Comparison of ENCODE assay signal across 27 cellular contexts in genomic region chr20:3229158-3229557, GRCh38.
"Had no signal": no experiment of that assay in that cellular context is flagged by ENCODE, and none has a peak within 500 bp of the region (broad histone marks: within the 10 kb centered on the region; RNA-seq: fewer than 3 reads in every experiment).

No MANE protein-coding gene starts in this region.

- H3K9ac ChIP-seq: neural progenitor cell had no signal

- DNase-seq: hippocampal formation; kidney; left colon; left lung; lower lobe of right lung; mammary epithelial cell; mesendoderm; naive B cell; natural killer cell; nephron progenitor cell; posterior cingulate gyrus; retina; stimulated activated CD4-positive, alpha-beta T cell treated with anti-CD3 and anti-CD28 coated beads, Interleukin-12 subunit alpha, Interleukin-12 subunit beta, amount 100 ng/mL, for 4 hours; stimulated activated CD4-positive, alpha-beta T cell treated with anti-CD3 and anti-CD28 coated beads, Interleukin-15, amount 100 ng/mL, for 24 hours; stimulated activated CD4-positive, alpha-beta T cell treated with anti-CD3 and anti-CD28 coated beads, Interleukin-2, amount 100 ng/mL, for 24 hours; stimulated activated CD4-positive, alpha-beta T cell treated with anti-CD3 and anti-CD28 coated beads, Interleukin-4, amount 100 ng/mL, for 1 hour; stimulated activated naive B cell treated with anti-CD40 and anti-IgM and Interleukin-4, amounts not matched to agents 10 μg/mL and 1 μg/mL and 100 μg/mL, for 72 hours; tibial artery; trophoblast cell; upper lobe of right lung had no signal

- H2AFZ ChIP-seq: neural progenitor cell had no signal

- H3K9me3 ChIP-seq: left lung, lower lobe of right lung, pancreas, prostate gland, suprapubic skin, thoracic aorta, tibial artery, upper lobe of right lung had no signal

- H3K4me1 ChIP-seq: left lung, lower lobe of right lung, neural progenitor cell, pancreas, prostate gland, suprapubic skin, tibial artery, upper lobe of right lung had no signal

- FAIRE-seq: kidney, pancreas, urothelium cell line had no signal

- H3K36me3 ChIP-seq: neural progenitor cell, pancreas, prostate gland, thoracic aorta had no signal

- ATAC-seq: left colon; left lung; lower lobe of right lung; natural killer cell; pancreas; stimulated activated naive B cell treated with anti-CD40 and anti-IgM and Interleukin-4, amounts not matched to agents 10 μg/mL and 1 μg/mL and 100 μg/mL, for 72 hours; upper lobe of right lung had no signal

- H3K4me2 ChIP-seq: neural progenitor cell, smooth muscle cell had no signal

- H3K4me3 ChIP-seq: left lung, lower lobe of right lung, neural progenitor cell, pancreas, prostate gland, smooth muscle cell, suprapubic skin, thoracic aorta, tibial artery, upper lobe of right lung had no signal

- H3K27me3 ChIP-seq: left lung, neural progenitor cell, pancreas, suprapubic skin, tibial artery, upper lobe of right lung had no signal

- H3K27ac ChIP-seq: left lung, lower lobe of right lung, neural progenitor cell, pancreas, prostate gland, suprapubic skin, thoracic aorta, tibial artery, upper lobe of right lung had no signal
